1 cellular context compared by ENCODE assay signal in genomic region chr13:77002590-77003190, GRCh38.
TF ChIP-seq lines count a peak whose summit lies in the region.

No MANE protein-coding gene starts in this region.

TF ChIP-seq in K562, 482 proteins besides CTCF, POLR2A, EP300 and RAD21 (continued from another document):
- 0 out of 2 replicates have a peak, but pooled peaks have one; percentile 8 for TF ChIP-seq DEAF1 (CRISPR knock-in tag; IDR thresholded peaks at IDR 0.05)
